ENCODE assay signal across 12 cellular contexts in the genomic region with DNA sequence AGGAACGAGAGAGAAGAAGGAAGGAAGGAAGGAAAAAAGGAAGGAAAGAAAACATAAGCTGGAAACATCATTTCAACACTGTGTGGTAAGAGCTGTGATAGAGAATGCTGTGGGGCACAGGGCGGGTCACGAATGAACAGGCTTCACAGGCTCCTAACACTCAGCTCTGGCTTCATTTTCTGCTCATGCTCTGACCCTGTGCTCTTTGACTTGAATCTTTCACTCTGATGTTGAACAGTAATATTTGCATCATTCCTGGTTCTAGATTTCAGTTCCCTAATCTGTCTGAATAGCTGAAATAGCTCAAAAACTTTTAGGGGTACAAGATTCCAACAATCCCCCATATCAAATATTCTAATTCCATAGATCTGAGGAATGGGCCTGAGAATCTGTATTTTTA.
DNase-seq lines count a peak whose midpoint lies in the region; ATAC-seq and TF ChIP-seq lines count a peak whose summit lies in the region.
"Had no signal": no experiment of that assay in that cellular context is flagged by ENCODE, and none has a peak within 500 bp of the region (broad histone marks: within the 10 kb centered on the region; RNA-seq: fewer than 3 reads in every experiment).

No MANE protein-coding gene starts in this region.

- no peak overlapping the region for H3K27ac Mint-ChIP-seq in HFFc6

- H3K9me3 Mint-ChIP-seq in HFFc6: peaks cover 54% of the 10 kb centered on the region
- H3K9me3 Mint-ChIP-seq: neural crest cell had no signal

- ATAC-seq in GM18498 (IDR thresholded peaks at IDR 0.05; ENCODE audit: unreplicated experiment) (peak; percentile 59), GM19463 (IDR thresholded peaks at IDR 0.05; ENCODE audit: unreplicated experiment) (peak; percentile 44), HG02870 (IDR thresholded peaks at IDR 0.05; ENCODE audit: unreplicated experiment) (peak; percentile 61), HG03571 (IDR thresholded peaks at IDR 0.05; ENCODE audit: unreplicated experiment) (peak; percentile 42)

- H3K9me3 ChIP-seq in ovary: no peaks in the 10 kb centered on the region
- H3K9me3 ChIP-seq: SJCRH30 had no signal

- TF ChIP-seq EP300 in ovary (IDR thresholded peaks at IDR 0.05): no peak

- H3K36me3 Mint-ChIP-seq in HFFc6 (ENCODE audit: low read depth): no peaks in the 10 kb centered on the region

- no peak for TF ChIP-seq CTCF in HFFc6 (IDR thresholded peaks at IDR 0.05)
- TF ChIP-seq CTCF in ovary (IDR thresholded peaks at IDR 0.05): no peak

- TF ChIP-seq POLR2A in ovary (IDR thresholded peaks at IDR 0.05): no peak

- no peaks in the 10 kb centered on the region for H3K36me3 ChIP-seq in ovary
- H3K36me3 ChIP-seq: SJCRH30 had no signal

- DNase-seq in HFFc6 (no peak), ovary (no peak), OCI-M2 (lab: John Stamatoyannopoulos, UW; ENCODE audit: unreplicated experiment) (no peak)
- no peak for DNase-seq in stimulated activated CD4-positive, alpha-beta T cell treated with anti-CD3 and anti-CD28 coated beads, Interleukin-4, amount 100 ng/mL, for 4 hours
- DNase-seq: DMS79, NCI-H510A treated with DMSO at 0.1 percent for 48 hours, SJCRH30 had no signal

- H3K4me1 ChIP-seq in ovary (ENCODE audit: insufficient read depth): no peaks in the 10 kb centered on the region
- H3K4me1 ChIP-seq: SJCRH30 had no signal

- no peaks in the 10 kb centered on the region for H3K27me3 ChIP-seq in ovary
- H3K27me3 ChIP-seq: SJCRH30 had no signal

- H3K27me3 Mint-ChIP-seq in HFFc6 (ENCODE audit: insufficient read depth): no peaks in the 10 kb centered on the region

- WGBS in ovary, 3 donors: 87 to 95% (median 87%) methylated on average over 3 of the region's 3 CpGs

- H3K27ac ChIP-seq in ovary: no peak overlapping the region
- H3K27ac ChIP-seq: SJCRH30 had no signal

- H3K4me3 Mint-ChIP-seq in HFFc6: no peak overlapping the region
- H3K4me3 Mint-ChIP-seq: neural crest cell had no signal

- intact Hi-C loops in ovary (cut with DNase I): no loop called here

- H3K4me1 Mint-ChIP-seq in HFFc6 (ENCODE audit: low read depth): no peaks in the 10 kb centered on the region

- H3K4me3 ChIP-seq in ovary: no peak overlapping the region
- H3K4me3 ChIP-seq: SJCRH30 had no signal
